Comparison of ENCODE assay signal across 8 cellular contexts in the genomic region with DNA sequence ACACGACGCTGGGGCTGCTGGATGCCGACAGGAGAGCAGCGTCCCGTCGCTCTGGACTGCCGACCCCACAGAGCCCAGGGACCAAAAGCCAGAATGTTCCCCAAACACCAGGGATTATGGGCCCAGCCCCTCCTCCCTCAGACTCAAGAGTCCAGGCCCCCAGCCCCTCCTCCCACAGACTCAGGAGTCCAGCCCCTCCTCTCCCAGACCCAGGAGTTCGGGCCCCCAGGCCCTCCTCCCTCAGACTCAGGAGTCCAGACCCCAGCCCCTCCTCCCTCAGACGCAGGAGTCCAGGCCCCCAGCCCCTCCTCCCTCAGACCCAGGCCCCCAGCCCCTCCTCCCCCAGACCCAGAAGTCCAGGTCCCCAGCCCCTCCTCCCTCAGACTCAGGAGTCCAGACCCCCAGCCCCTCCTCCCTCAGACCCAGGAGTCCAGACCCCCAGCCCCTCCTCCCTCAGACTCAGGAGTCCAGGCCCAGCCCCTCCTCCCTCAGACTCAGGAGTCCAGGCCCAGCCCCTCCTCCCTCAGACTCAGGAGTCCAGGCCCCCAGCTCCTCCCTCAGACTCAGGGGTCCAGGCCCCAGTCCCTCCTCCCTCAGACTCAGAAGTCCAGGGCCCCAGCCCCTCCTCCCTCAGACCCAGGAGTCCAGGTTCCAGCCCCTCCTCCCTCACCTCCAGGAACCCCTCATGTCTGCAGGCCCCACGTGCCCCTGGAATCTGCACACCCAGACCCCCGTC. TPM values are rescaled to one million over a fixed set of nuclear protein-coding genes. Genes with fewer than 3 reads are reported as not detected.
DNase-seq lines count a peak whose midpoint lies in the region; ATAC-seq and TF ChIP-seq lines count a peak whose summit lies in the region.
"Not testable (repeated sequence)": the region's sequence is repeated elsewhere in the genome, so short reads cannot be mapped to it uniquely, and the experiment has no call there.
"Had no signal": no experiment of that assay in that cellular context is flagged by ENCODE, and none has a peak within 500 bp of the region (broad histone marks: within the 10 kb centered on the region; RNA-seq: fewer than 3 reads in every experiment).

No MANE protein-coding gene starts in this region.

- not testable (repeated sequence) for H3K27me3 Mint-ChIP-seq in CD8-positive, alpha-beta T cell (ENCODE audit: low read depth); activated naive CD8-positive, alpha-beta T cell treated with anti-CD3 and anti-CD28 coated beads for 36 hours; effector memory CD8-positive, alpha-beta T cell

- WGBS in SK-N-SH (ENCODE audit: low lambda C conversion rate): 93% methylated on average over 9 of the region's 11 CpGs

- not testable (repeated sequence) for TF ChIP-seq EP300 in SK-N-SH (IDR thresholded peaks at IDR 0.05; ENCODE audit: borderline replicate concordance in 1 of 2, low read depth in 1 of 2, low read length in 1 of 2)

- not testable (repeated sequence) for H3K4me1 Mint-ChIP-seq in CD8-positive, alpha-beta T cell (ENCODE audit: low read depth); activated naive CD8-positive, alpha-beta T cell treated with anti-CD3 and anti-CD28 coated beads for 36 hours; effector memory CD8-positive, alpha-beta T cell (ENCODE audit: low read depth in 2 of 2)

- TF ChIP-seq RAD21 in SK-N-SH (IDR thresholded peaks at IDR 0.05; ENCODE audit: low read length): not testable (repeated sequence)

- H3K36me3 Mint-ChIP-seq in CD8-positive, alpha-beta T cell: peaks cover 47% of the 10 kb centered on the region
- H3K36me3 Mint-ChIP-seq in activated naive CD8-positive, alpha-beta T cell treated with anti-CD3 and anti-CD28 coated beads for 36 hours: peaks cover 34% of the 10 kb centered on the region
- peaks cover 50% of the 10 kb centered on the region for H3K36me3 Mint-ChIP-seq in effector memory CD8-positive, alpha-beta T cell (ENCODE audit: insufficient read depth)

- peaks cover 16% of the 10 kb centered on the region; the same call in 1 of the 2 replicates for H4K20me1 ChIP-seq in SK-N-SH (ENCODE audit: insufficient read depth)

- peak overlapping the region; percentile 57 for H3K27ac Mint-ChIP-seq in CD8-positive, alpha-beta T cell
- H3K27ac Mint-ChIP-seq in activated naive CD8-positive, alpha-beta T cell treated with anti-CD3 and anti-CD28 coated beads for 36 hours: peak overlapping the region; percentile 59
- peak overlapping the region; percentile 52 to 84 for H3K27ac Mint-ChIP-seq in effector memory CD8-positive, alpha-beta T cell

- POLR2A ChIA-PET in CD8-positive, alpha-beta T cell (lab: Charles Lee); SK-N-SH (lab: Yijun Ruan, JAX): not testable (repeated sequence)

- not testable (repeated sequence) for H3K9me2 ChIP-seq in SK-N-SH

- TF ChIP-seq CTCF in CD8-positive, alpha-beta T cell (IDR thresholded peaks at IDR 0.05); SK-N-SH (IDR thresholded peaks at IDR 0.05); neutrophil (IDR thresholded peaks at IDR 0.05): not testable (repeated sequence)

- not testable (repeated sequence) for H3K27me3 ChIP-seq in CD8-positive, alpha-beta T cell (ENCODE audit: insufficient read depth, low read length); SK-N-SH (ENCODE audit: insufficient read depth); neutrophil

- not testable (repeated sequence) for H3K27ac ChIP-seq in CD8-positive, alpha-beta T cell (ENCODE audit: low read depth, low read length); SK-N-SH (ENCODE audit: low read depth in 2 of 2, low read length in 1 of 2)
- H3K27ac ChIP-seq in neutrophil: peak overlapping the region; percentile 7

- not testable (repeated sequence) for H3K4me2 ChIP-seq in SK-N-SH

- H3K4me1 ChIP-seq in CD8-positive, alpha-beta T cell (ENCODE audit: insufficient read depth, low read length); neutrophil (ENCODE audit: control insufficient read depth in 1 of 2, insufficient read depth in 1 of 2, low read depth in 1 of 2, low read length in 1 of 2): not testable (repeated sequence)
- peaks cover 0 to 37% of the 10 kb centered on the region in 2 experiments; a peak in 1 of 4 replicates for H3K4me1 ChIP-seq in SK-N-SH (ENCODE audit: control insufficient read depth in 1 of 2, insufficient read depth in 2 of 2, low read depth in 1 of 2, low read length in 1 of 2)

- intact Hi-C loops in CD8-positive, alpha-beta T cell (cut with DNase I, micrococcal nuclease): not testable (repeated sequence)

- not testable (repeated sequence) for H2AFZ ChIP-seq in SK-N-SH (ENCODE audit: low read depth)

- not testable (repeated sequence) for H3K79me2 ChIP-seq in SK-N-SH (ENCODE audit: insufficient read depth)

- not testable (repeated sequence) for H3K36me3 ChIP-seq in CD8-positive, alpha-beta T cell (ENCODE audit: insufficient read depth, low read length)
- peaks cover 0 to 34% of the 10 kb centered on the region in 2 experiments for H3K36me3 ChIP-seq in SK-N-SH (replicated peaks in 1 of 2; ENCODE audit: control insufficient read depth in 1 of 2, insufficient read depth in 2 of 2, low read length in 1 of 2)
- H3K36me3 ChIP-seq in neutrophil: peaks cover 70% of the 10 kb centered on the region

- not testable (repeated sequence) for H3K9me3 ChIP-seq in CD8-positive, alpha-beta T cell (ENCODE audit: low read length); SK-N-SH; neutrophil

- H3F3A ChIP-seq in SK-N-SH (replicated peaks; ENCODE audit: insufficient read depth): not testable (repeated sequence)

- not testable (repeated sequence) for H3K4me3 Mint-ChIP-seq in CD8-positive, alpha-beta T cell; activated naive CD8-positive, alpha-beta T cell treated with anti-CD3 and anti-CD28 coated beads for 36 hours; effector memory CD8-positive, alpha-beta T cell

- ATAC-seq in CD8-positive, alpha-beta T cell; effector memory CD8-positive, alpha-beta T cell (replicated peaks): not testable (repeated sequence)

- not testable (repeated sequence) for H3K4me3 ChIP-seq in CD8-positive, alpha-beta T cell (ENCODE audit: low read depth, low read length); SK-N-SH (ENCODE audit: low read depth in 2 of 2, low read length in 1 of 2); neutrophil (ENCODE audit: low read depth in 1 of 2, low read length in 1 of 2)

- not testable (repeated sequence) for H3K9me3 Mint-ChIP-seq in CD8-positive, alpha-beta T cell; activated naive CD8-positive, alpha-beta T cell treated with anti-CD3 and anti-CD28 coated beads for 36 hours; effector memory CD8-positive, alpha-beta T cell

- H3K9ac ChIP-seq in SK-N-SH: not testable (repeated sequence)

- DNase-seq in CD8-positive, alpha-beta T cell; activated naive CD8-positive, alpha-beta T cell treated with anti-CD3 and anti-CD28 coated beads for 36 hours; effector memory CD8-positive, alpha-beta T cell: not testable (repeated sequence)
- DNase-seq in SK-N-SH: peak; percentile 14

- CTCF ChIA-PET in CD8-positive, alpha-beta T cell (lab: Charles Lee); SK-N-SH (lab: Yijun Ruan, JAX): not testable (repeated sequence)

RNA-seq across cellular contexts. Expression of gene TMEM86B, which starts 3.7 kb away (rescaled TPM):
- total RNA-seq in CD8-positive, alpha-beta T cell: 1 to 10 TPM; 8.9 to 9.3 TPM
- 2.0 and 3.0 TPM in 2 replicates for polyA plus RNA-seq in SK-N-SH (2012; rRNA removed)
- 0.64 and 1.2 TPM in 2 replicates for polyA plus RNA-seq in SK-N-SH (2012; cell fraction: cytosol; rRNA removed)
- 17.1 and 28.6 TPM in 2 replicates for polyA plus RNA-seq in SK-N-SH (2012; cell fraction: nucleus; rRNA removed)
- total RNA-seq in activated naive CD8-positive, alpha-beta T cell treated with anti-CD3 and anti-CD28 coated beads for 36 hours: 1 to 10 TPM; 7.3 to 7.9 TPM

RNA-seq across cellular contexts. Expression of gene PTPRH, which starts 15.5 kb away (rescaled TPM):
- not detected for total RNA-seq in CD8-positive, alpha-beta T cell
- polyA plus RNA-seq in SK-N-SH (2012; rRNA removed): 0.86 and 1.1 TPM in 2 replicates
- polyA plus RNA-seq in SK-N-SH (2012; cell fraction: cytosol; rRNA removed): 0.21 and 0.84 TPM in 2 replicates
- polyA plus RNA-seq in SK-N-SH (2012; cell fraction: nucleus; rRNA removed): 1.5 and 1.9 TPM in 2 replicates
- not detected for total RNA-seq in activated naive CD8-positive, alpha-beta T cell treated with anti-CD3 and anti-CD28 coated beads for 36 hours

RNA-seq across cellular contexts. Expression of gene PPP6R1, which starts 34.0 kb away (rescaled TPM):
- 100 to 1,000 TPM; 163 to 172 TPM for total RNA-seq in CD8-positive, alpha-beta T cell
- polyA plus RNA-seq in SK-N-SH (2012; rRNA removed): 44.9 and 47.8 TPM in 2 replicates
- 23.6 and 36.5 TPM in 2 replicates for polyA plus RNA-seq in SK-N-SH (2012; cell fraction: cytosol; rRNA removed)
- polyA plus RNA-seq in SK-N-SH (2012; cell fraction: nucleus; rRNA removed): 89.2 and 89.5 TPM in 2 replicates
- total RNA-seq in activated naive CD8-positive, alpha-beta T cell treated with anti-CD3 and anti-CD28 coated beads for 36 hours: 100 to 1,000 TPM; 226 to 227 TPM

RNA-seq across cellular contexts. Expression of gene SYT5, which starts 44.8 kb away (rescaled TPM):
- 1 to 10 TPM; 1.3 to 2.2 TPM for total RNA-seq in CD8-positive, alpha-beta T cell
- polyA plus RNA-seq in SK-N-SH (2012; rRNA removed): 0.21 and 0.39 TPM in 2 replicates
- polyA plus RNA-seq in SK-N-SH (2012; cell fraction: cytosol; rRNA removed): 0.36 and 1.2 TPM in 2 replicates
- polyA plus RNA-seq in SK-N-SH (2012; cell fraction: nucleus; rRNA removed): 1.1 and 2.2 TPM in 2 replicates
- not detected for total RNA-seq in activated naive CD8-positive, alpha-beta T cell treated with anti-CD3 and anti-CD28 coated beads for 36 hours
- total RNA-seq: Daoy, M059J had no signal
- polyA plus RNA-seq: CD14-positive monocyte had no signal

RNA-seq across cellular contexts. Expression of gene HSPBP1, which starts 55.1 kb away (rescaled TPM):
- total RNA-seq in CD8-positive, alpha-beta T cell: 10 to 100 TPM; 18.8 to 18.9 TPM
- 51.7 and 55.4 TPM in 2 replicates for polyA plus RNA-seq in SK-N-SH (2012; rRNA removed)
- polyA plus RNA-seq in SK-N-SH (2012; cell fraction: cytosol; rRNA removed): 21.5 and 38.1 TPM in 2 replicates
- 42.7 and 50.6 TPM in 2 replicates for polyA plus RNA-seq in SK-N-SH (2012; cell fraction: nucleus; rRNA removed)
- total RNA-seq in activated naive CD8-positive, alpha-beta T cell treated with anti-CD3 and anti-CD28 coated beads for 36 hours: 10 to 100 TPM; 68.0 to 69.7 TPM
